Comparison of ENCODE assay signal across 1 cellular context in the genomic region with DNA sequence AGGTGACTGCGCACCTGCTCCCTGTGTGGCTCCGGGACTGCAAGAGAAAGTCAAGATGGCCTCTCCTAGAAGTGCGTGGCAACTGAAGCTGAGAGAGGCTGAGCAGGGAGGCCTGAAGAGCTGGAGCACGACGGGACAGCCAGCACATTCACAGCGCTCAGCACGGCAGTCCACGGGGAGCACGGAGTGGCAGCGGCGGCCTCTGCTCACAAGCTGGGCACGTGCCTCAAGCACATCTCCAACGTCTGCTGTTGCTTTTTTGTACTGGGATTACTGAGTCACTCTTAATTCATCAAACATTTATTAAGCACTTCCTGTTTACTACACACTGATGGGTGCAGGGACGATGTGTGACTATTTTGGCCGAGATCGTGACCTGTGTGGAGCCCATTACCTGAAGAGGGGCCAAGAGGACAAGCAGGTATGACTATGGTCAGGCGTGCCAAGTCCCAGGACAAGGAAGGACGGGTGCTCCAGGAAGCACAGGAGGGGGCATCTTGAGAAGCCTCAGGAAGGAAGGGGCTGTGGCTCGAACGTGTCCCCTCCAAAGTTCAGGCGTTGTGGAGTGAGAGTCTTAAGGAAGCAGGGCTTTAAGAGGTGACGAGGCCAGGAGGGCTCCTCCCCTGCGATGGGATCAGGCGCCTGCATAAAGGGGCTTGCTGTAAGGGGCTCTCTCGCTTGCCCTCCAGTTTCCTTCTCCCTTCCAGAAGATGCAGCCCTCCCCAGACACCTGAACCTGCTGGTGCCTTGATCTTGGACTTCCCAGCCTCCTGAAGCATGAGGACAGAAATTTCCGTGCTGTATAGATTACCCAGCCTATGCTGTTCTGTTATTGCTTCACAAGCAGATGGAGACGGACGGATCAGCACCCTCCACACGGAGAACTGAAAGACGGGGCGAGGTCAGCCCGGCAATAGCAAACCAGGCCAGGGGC.
TF ChIP-seq lines count a peak whose summit lies in the region.

No MANE protein-coding gene starts in this region.

TF ChIP-seq in endothelial cell of umbilical vein, 7 proteins besides CTCF, POLR2A, EP300 and RAD21 (continued from another document):
- TF ChIP-seq EZH2 (IDR thresholded peaks at IDR 0.05; ENCODE audit: borderline replicate concordance, low read depth, low read length, severe bottlenecking) (no peak), JUN (IDR thresholded peaks at IDR 0.05; ENCODE audit: borderline replicate concordance, insufficient read depth, insufficient read length, low read depth) (no peak), MYC (IDR thresholded peaks at IDR 0.05; ENCODE audit: low read depth, low read length) (no peak), GATA2 (IDR thresholded peaks at IDR 0.05; ENCODE audit: insufficient read depth, insufficient read length, low read depth, low read length) (no peak)
